Comparison of ENCODE assay signal across 13 cellular contexts in the genomic region with DNA sequence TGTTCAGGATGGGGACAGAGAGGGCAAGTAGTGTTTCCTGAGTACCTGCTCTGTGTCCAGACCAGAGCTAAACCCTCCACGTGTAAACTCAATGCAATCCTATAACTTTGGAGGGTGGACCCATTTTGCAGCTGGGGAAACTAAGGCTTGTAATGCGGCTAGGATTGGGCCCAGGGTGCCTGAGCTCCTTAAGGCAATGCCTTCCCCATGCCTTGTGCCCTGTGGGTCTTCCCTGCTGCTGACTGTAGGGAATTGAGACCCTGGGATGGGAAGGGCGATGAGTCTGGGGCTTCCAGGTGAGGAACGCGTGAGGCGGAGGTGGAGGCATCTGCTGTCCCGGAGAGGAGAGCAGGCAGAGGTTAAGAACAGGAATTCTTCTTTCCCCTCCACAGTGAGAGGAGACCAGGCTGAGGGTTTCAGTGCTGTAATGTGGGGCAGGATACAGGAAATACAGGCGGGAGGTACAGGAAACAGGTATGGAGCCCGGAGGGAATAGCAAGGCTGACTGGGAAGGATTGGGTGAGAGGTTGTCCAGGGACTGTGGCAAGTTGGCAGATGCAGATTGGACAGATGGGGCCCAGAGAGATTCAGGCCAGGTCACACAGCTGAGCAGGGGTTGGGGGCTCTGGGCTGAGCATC. TPM values are rescaled to one million over a fixed set of nuclear protein-coding genes. Genes with fewer than 3 reads are reported as not detected.
DNase-seq lines count a peak whose midpoint lies in the region; ATAC-seq lines count a peak whose summit lies in the region.
"Had no signal": no experiment of that assay in that cellular context is flagged by ENCODE, and none has a peak within 500 bp of the region (broad histone marks: within the 10 kb centered on the region; RNA-seq: fewer than 3 reads in every experiment).

No MANE protein-coding gene starts in this region.

- H3K9me3 ChIP-seq in BLaER1: no peaks in the 10 kb centered on the region
- no peaks in the 10 kb centered on the region for H3K9me3 ChIP-seq in naive thymus-derived CD4-positive, alpha-beta T cell (ENCODE audit: control insufficient read depth in 2 of 3, low read length in 3 of 3)

- H3K36me3 ChIP-seq in BLaER1 (peaks cover 10% of the 10 kb centered on the region; the same call in 1 of the 2 replicates), H7 (replicated peaks; ENCODE audit: control insufficient read depth, insufficient read depth, low read length) (no peaks in the 10 kb centered on the region)
- no peaks in the 10 kb centered on the region for H3K36me3 ChIP-seq in naive thymus-derived CD4-positive, alpha-beta T cell (ENCODE audit: control insufficient read depth in 2 of 3, insufficient read depth in 3 of 3, low read length in 3 of 3)

- H3K9ac ChIP-seq in BLaER1: no peak overlapping the region

- H3K4me2 ChIP-seq in BLaER1: peak overlapping the region; percentile 97

- peaks cover 90% of the 10 kb centered on the region for H3K4me1 ChIP-seq in BLaER1
- H3K4me1 ChIP-seq in naive thymus-derived CD4-positive, alpha-beta T cell (ENCODE audit: control insufficient read depth in 2 of 2, insufficient read depth in 2 of 2, low read length in 2 of 2): peaks cover 26 to 39% of the 10 kb centered on the region in 2 donors

- H3K27me3 ChIP-seq in BLaER1 (no peaks in the 10 kb centered on the region), H7 (ENCODE audit: control insufficient read depth, insufficient read depth, low read length) (no peaks in the 10 kb centered on the region)
- no peaks in the 10 kb centered on the region for H3K27me3 ChIP-seq in naive thymus-derived CD4-positive, alpha-beta T cell (ENCODE audit: control insufficient read depth in 2 of 2, insufficient read depth in 2 of 2, low read length in 2 of 2)

- no peaks in the 10 kb centered on the region for H4K20me1 ChIP-seq in BLaER1

- H3K27me3 Mint-ChIP-seq in central memory CD8-positive, alpha-beta T cell: no peaks in the 10 kb centered on the region
- H3K27me3 Mint-ChIP-seq in naive thymus-derived CD4-positive, alpha-beta T cell: no peaks in the 10 kb centered on the region

- peak overlapping the region; percentile 72 for H3K27ac Mint-ChIP-seq in central memory CD8-positive, alpha-beta T cell (ENCODE audit: low read depth)
- H3K27ac Mint-ChIP-seq in naive thymus-derived CD4-positive, alpha-beta T cell: peak overlapping the region; percentile 44 to 96 (median 85)

- peak overlapping the region; percentile 63 for H3K4me3 Mint-ChIP-seq in central memory CD8-positive, alpha-beta T cell
- peak overlapping the region in 9 of 10 donors; percentile 6 to 81 (median 50) for H3K4me3 Mint-ChIP-seq in naive thymus-derived CD4-positive, alpha-beta T cell

- H3K4me3 ChIP-seq in BLaER1 (no peak overlapping the region), H7 (ENCODE audit: insufficient read depth, low read depth, low read length) (no peak overlapping the region)
- H3K4me3 ChIP-seq in naive thymus-derived CD4-positive, alpha-beta T cell (ENCODE audit: low read length): no peak overlapping the region

- no peaks in the 10 kb centered on the region for H3K36me3 Mint-ChIP-seq in central memory CD8-positive, alpha-beta T cell (ENCODE audit: insufficient read depth)
- H3K36me3 Mint-ChIP-seq in naive thymus-derived CD4-positive, alpha-beta T cell: peaks cover 0 to 3% (median 0%) of the 10 kb centered on the region in 5 donors

- no peaks in the 10 kb centered on the region for H3K9me3 Mint-ChIP-seq in central memory CD8-positive, alpha-beta T cell
- H3K9me3 Mint-ChIP-seq in naive thymus-derived CD4-positive, alpha-beta T cell: no peaks in the 10 kb centered on the region

- intact Hi-C loops in naive thymus-derived CD4-positive, alpha-beta T cell (cut with micrococcal nuclease): loop anchor here in 1 of 2 donors (1.0 to 2.0 kb wide), 2 partner anchors 19 to 21 kb away; partner anchors contain the start of genes PGLS and SLC27A1
- intact Hi-C loops in left colon (cut with DNase I, micrococcal nuclease): no loop called here

- POLR2A ChIA-PET in naive thymus-derived CD4-positive, alpha-beta T cell (lab: Charles Lee): interaction anchor here (0.8 kb wide), 1 partner anchor 15 kb away, joined by 4 read pairs; no protein-coding TSS in a partner anchor

- no peak for ATAC-seq in central memory CD8-positive, alpha-beta T cell (replicated peaks; ENCODE audit: extremely low read depth, poor library complexity, severe bottlenecking)
- no peak for ATAC-seq in naive thymus-derived CD4-positive, alpha-beta T cell
- no peak for ATAC-seq in left colon

- CTCF ChIA-PET in naive thymus-derived CD4-positive, alpha-beta T cell (lab: Charles Lee): interaction anchor here (0.8 kb wide), 1 partner anchor 510 kb away, joined by 4 read pairs; no protein-coding TSS in a partner anchor

- H3K27ac ChIP-seq in BLaER1: peak overlapping the region; percentile 38; the same call in 1 of the 2 replicates
- H3K27ac ChIP-seq in naive thymus-derived CD4-positive, alpha-beta T cell (ENCODE audit: low read depth, low read length): peak overlapping the region; percentile 66

- H3K4me1 Mint-ChIP-seq in central memory CD8-positive, alpha-beta T cell: peaks cover 19% of the 10 kb centered on the region
- H3K4me1 Mint-ChIP-seq in naive thymus-derived CD4-positive, alpha-beta T cell: peaks cover 15 to 44% (median 38%) of the 10 kb centered on the region in 7 donors

- peak; percentile 20 for DNase-seq in H7
- no peak for DNase-seq in central memory CD8-positive, alpha-beta T cell (ENCODE audit: low spot score in 2 of 2)
- peak in 1 of 9 donors; percentile 12 for DNase-seq in naive thymus-derived CD4-positive, alpha-beta T cell
- no peak for DNase-seq in GM19240 (ENCODE audit: insufficient read length, low spot score)
- DNase-seq in left colon: no peak
- DNase-seq in NOMO-1 (lab: John Stamatoyannopoulos, UW; ENCODE audit: unreplicated experiment in 2 of 2): no peak
- no peak for DNase-seq in NCI-H510A treated with DMSO at 0.1 percent for 48 hours (lab: John Stamatoyannopoulos, UW)
- DNase-seq: hypothalamus, midbrain, NCI-H2171 treated with DMSO at 0.1 percent for 48 hours, T1000 had no signal

RNA-seq across cellular contexts. Expression of gene SLC27A1, which starts 19.2 kb away (rescaled TPM):
- total RNA-seq in H7 (2014; rRNA removed; shearing (Covaris generic)): 5.3 and 8.6 TPM in 2 replicates
- 10 to 100 TPM in 4 of 5 experiments, 1 to 10 TPM in 1; 3.1 to 15.1 (median 11.0) TPM for total RNA-seq in naive thymus-derived CD4-positive, alpha-beta T cell
- polyA plus RNA-seq in naive thymus-derived CD4-positive, alpha-beta T cell: 1 to 10 TPM; 5.0 to 8.2 TPM
- 1 to 10 TPM; 4.8 to 7.1 TPM for total RNA-seq in left colon

RNA-seq across cellular contexts. Expression of gene PGLS, which starts 21.9 kb away (rescaled TPM):
- total RNA-seq in H7 (2014; rRNA removed; shearing (Covaris generic)): 71.0 and 73.6 TPM in 2 replicates
- total RNA-seq in naive thymus-derived CD4-positive, alpha-beta T cell: 10 to 100 TPM; 53.3 to 83.3 (median 74.1) TPM
- polyA plus RNA-seq in naive thymus-derived CD4-positive, alpha-beta T cell: 10 to 100 TPM; 67.0 to 77.1 TPM
- total RNA-seq in left colon: 100 to 1,000 TPM in 1 of 2 donors, 10 to 100 TPM in 1; 89.8 to 100 TPM

RNA-seq across cellular contexts. Expression of gene NXNL1, which starts 28.8 kb away (rescaled TPM):
- total RNA-seq in H7 (2014; rRNA removed; shearing (Covaris generic)): not detected in 2 replicates
- not detected for total RNA-seq in naive thymus-derived CD4-positive, alpha-beta T cell
- not detected for polyA plus RNA-seq in naive thymus-derived CD4-positive, alpha-beta T cell
- not detected for total RNA-seq in left colon
- total RNA-seq: astrocyte had no signal

RNA-seq across cellular contexts. Expression of gene TMEM221, which starts 41.0 kb away (rescaled TPM):
- total RNA-seq in H7 (2014; rRNA removed; shearing (Covaris generic)): not detected in 2 replicates
- total RNA-seq in naive thymus-derived CD4-positive, alpha-beta T cell: not detected
- polyA plus RNA-seq in naive thymus-derived CD4-positive, alpha-beta T cell: not detected
- under 1 TPM in 1 of 2 donors, not detected in 1; 0.18 TPM for total RNA-seq in left colon
